Comparison of ENCODE assay signal across 1 cellular context in the genomic region with DNA sequence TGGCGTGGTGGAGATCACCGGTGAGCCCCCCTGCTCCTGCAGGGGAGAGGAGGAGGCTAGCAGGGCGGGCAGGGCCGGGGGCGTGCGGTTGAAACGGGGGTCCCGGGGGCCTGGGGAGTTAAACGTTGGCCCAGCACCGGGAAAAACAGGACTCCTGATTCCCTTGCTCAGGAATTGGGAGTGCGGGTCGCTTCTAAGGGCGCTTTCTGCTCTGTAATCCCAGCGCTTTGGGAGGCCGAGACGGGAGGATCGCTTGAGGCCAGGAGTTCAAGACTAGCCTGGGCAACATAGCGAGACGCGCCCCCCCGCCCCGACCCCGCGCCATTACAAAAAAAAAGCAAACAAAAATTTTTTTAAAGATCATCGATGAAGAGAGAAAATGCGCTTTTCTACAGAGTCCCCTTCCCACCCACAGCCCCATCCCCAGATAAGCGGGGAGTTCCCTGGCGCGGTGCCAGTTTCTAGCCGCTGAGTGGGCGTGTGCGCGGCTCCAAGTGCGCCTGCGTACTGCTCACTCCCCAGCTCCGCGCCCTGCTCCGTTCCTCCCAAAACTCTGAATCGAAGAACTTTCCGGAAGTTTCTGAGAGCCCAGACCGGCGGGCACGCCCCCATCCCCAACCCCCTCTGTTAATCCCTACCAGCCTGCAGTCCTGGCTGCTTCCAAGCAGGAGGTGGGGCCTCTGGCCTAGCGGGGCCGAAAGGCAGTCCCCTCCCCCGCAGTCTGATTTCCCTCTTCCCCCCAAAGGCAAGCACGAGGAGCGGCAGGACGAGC.
TF ChIP-seq lines count a peak whose summit lies in the region.

No MANE protein-coding gene starts in this region.

TF ChIP-seq in WTC11, 78 proteins besides CTCF, POLR2A, EP300 and RAD21 (continued from another document):
- TF ChIP-seq, protein P1, sequence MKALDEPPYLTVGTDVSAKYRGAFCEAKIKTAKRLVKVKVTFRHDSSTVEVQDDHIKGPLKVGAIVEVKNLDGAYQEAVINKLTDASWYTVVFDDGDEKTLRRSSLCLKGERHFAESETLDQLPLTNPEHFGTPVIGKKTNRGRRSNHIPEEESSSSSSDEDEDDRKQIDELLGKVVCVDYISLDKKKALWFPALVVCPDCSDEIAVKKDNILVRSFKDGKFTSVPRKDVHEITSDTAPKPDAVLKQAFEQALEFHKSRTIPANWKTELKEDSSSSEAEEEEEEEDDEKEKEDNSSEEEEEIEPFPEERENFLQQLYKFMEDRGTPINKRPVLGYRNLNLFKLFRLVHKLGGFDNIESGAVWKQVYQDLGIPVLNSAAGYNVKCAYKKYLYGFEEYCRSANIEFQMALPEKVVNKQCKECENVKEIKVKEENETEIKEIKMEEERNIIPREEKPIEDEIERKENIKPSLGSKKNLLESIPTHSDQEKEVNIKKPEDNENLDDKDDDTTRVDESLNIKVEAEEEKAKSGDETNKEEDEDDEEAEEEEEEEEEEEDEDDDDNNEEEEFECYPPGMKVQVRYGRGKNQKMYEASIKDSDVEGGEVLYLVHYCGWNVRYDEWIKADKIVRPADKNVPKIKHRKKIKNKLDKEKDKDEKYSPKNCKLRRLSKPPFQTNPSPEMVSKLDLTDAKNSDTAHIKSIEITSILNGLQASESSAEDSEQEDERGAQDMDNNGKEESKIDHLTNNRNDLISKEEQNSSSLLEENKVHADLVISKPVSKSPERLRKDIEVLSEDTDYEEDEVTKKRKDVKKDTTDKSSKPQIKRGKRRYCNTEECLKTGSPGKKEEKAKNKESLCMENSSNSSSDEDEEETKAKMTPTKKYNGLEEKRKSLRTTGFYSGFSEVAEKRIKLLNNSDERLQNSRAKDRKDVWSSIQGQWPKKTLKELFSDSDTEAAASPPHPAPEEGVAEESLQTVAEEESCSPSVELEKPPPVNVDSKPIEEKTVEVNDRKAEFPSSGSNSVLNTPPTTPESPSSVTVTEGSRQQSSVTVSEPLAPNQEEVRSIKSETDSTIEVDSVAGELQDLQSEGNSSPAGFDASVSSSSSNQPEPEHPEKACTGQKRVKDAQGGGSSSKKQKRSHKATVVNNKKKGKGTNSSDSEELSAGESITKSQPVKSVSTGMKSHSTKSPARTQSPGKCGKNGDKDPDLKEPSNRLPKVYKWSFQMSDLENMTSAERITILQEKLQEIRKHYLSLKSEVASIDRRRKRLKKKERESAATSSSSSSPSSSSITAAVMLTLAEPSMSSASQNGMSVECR (CRISPR knock-in tag; IDR thresholded peaks at IDR 0.05; ENCODE audit: borderline replicate concordance) = peak; percentile 78; the same call in 1 of the 2 replicates
- no peak for TF ChIP-seq ZNF671 (CRISPR knock-in tag; IDR thresholded peaks at IDR 0.05)
- TF ChIP-seq TCF7 (CRISPR knock-in tag; IDR thresholded peaks at IDR 0.05; ENCODE audit: low read depth) = 0 out of 2 replicates have a peak, but pooled peaks have one; percentile 36
- TF ChIP-seq, protein P2, sequence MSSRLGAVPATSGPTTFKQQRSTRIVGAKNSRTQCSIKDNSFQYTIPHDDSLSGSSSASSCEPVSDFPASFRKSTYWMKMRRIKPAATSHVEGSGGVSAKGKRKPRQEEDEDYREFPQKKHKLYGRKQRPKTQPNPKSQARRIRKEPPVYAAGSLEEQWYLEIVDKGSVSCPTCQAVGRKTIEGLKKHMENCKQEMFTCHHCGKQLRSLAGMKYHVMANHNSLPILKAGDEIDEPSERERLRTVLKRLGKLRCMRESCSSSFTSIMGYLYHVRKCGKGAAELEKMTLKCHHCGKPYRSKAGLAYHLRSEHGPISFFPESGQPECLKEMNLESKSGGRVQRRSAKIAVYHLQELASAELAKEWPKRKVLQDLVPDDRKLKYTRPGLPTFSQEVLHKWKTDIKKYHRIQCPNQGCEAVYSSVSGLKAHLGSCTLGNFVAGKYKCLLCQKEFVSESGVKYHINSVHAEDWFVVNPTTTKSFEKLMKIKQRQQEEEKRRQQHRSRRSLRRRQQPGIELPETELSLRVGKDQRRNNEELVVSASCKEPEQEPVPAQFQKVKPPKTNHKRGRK (CRISPR knock-in tag; IDR thresholded peaks at IDR 0.05; ENCODE audit: borderline replicate concordance) = no peak
- TF ChIP-seq, protein P3, sequence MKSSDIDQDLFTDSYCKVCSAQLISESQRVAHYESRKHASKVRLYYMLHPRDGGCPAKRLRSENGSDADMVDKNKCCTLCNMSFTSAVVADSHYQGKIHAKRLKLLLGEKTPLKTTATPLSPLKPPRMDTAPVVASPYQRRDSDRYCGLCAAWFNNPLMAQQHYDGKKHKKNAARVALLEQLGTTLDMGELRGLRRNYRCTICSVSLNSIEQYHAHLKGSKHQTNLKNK (CRISPR knock-in tag; IDR thresholded peaks at IDR 0.05) = no peak
- no peak for TF ChIP-seq ZNF317 (CRISPR knock-in tag; IDR thresholded peaks at IDR 0.05; ENCODE audit: borderline replicate concordance, low read depth)
- no peak for TF ChIP-seq ZBTB21 (CRISPR knock-in tag; IDR thresholded peaks at IDR 0.05; ENCODE audit: borderline replicate concordance)
- TF ChIP-seq ZNF232 (CRISPR knock-in tag; IDR thresholded peaks at IDR 0.05) = peak; percentile 93
- TF ChIP-seq, protein P4, sequence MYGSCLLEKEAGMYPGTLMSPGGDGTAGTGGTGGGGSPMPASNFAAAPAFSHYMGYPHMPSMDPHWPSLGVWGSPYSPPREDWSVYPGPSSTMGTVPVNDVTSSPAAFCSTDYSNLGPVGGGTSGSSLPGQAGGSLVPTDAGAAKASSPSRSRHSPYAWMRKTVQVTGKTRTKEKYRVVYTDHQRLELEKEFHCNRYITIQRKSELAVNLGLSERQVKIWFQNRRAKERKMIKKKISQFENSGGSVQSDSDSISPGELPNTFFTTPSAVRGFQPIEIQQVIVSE (CRISPR knock-in tag; IDR thresholded peaks at IDR 0.05; ENCODE audit: borderline replicate concordance) = no peak
- peak; percentile 17; the same call in 1 of the 2 replicates for TF ChIP-seq CBFB (CRISPR knock-in tag; IDR thresholded peaks at IDR 0.05; ENCODE audit: low read depth)
- no peak for TF ChIP-seq ZNF263 (CRISPR knock-in tag; IDR thresholded peaks at IDR 0.05; ENCODE audit: low read depth)
